ENCODE assay signal across 8 cellular contexts in the genomic region with DNA sequence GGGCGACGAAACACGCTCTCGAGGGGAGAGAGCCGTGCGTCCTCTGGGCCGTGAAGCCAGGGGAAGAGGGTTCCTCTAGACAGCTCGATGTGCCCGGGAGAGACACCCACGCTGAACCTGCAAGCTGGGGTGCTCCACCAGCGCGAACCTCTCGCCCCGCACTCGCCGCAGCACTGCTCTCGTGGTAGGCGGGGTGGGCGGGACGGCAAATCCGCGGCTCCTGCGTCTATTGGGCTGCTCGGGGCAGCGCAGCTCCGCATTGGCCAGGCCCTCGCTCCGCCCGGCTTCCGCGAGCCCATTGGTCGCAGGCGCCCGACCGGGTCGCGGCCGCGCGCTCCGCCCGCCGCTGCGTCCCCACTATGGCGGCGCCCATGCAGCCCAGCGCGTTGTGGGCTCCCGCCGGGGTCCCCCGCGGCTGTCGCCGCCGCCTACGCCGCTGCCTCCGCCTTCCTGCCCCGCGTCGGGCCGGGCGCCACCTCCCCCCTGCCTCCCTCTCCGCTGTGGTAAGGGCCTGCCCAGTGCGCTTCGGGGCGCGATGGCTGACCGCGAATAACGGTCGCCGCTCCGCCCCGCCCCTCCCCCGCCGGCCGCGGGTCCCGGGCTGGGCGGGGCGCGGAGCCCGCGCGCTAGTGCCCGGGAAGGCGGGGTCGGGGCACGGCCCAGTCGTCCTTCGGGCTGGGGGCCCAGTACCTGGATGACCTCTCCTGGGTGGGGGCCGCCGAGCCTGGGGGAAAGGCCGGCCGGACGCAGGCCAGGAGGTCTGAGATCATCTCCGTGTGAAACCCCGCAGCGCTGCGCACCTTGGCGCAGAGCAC. TPM values are rescaled to one million over a fixed set of nuclear protein-coding genes. Genes with fewer than 3 reads are reported as not detected.
DNase-seq lines count a peak whose midpoint lies in the region; ATAC-seq and TF ChIP-seq lines count a peak whose summit lies in the region.

Gene ST3GAL3 (plus strand): TSS at position 346 of the 815 bp plus-strand sequence. CDS start 28,727 bp downstream, outside the sequence.

- TF ChIP-seq CTCF in GM13977 (IDR thresholded peaks at IDR 0.05; ENCODE audit: extremely low read depth, insufficient read depth, missing control alignments) (no peak), left ventricle myocardium inferior (IDR thresholded peaks at IDR 0.05; ENCODE audit: borderline replicate concordance) (no peak), prostate gland (IDR thresholded peaks at IDR 0.05) (no peak)

- H3K27ac ChIP-seq in left ventricle myocardium inferior (replicated peaks), result peak within 1 kb of the TSS; percentile 90
- peak within 1 kb of the TSS; percentile 63 to 72 for H3K27ac ChIP-seq in prostate gland

- H3K27me3 ChIP-seq in left ventricle myocardium inferior (ENCODE audit: low read depth), result no peaks in the 10 kb centered on the region
- no peaks in the 10 kb centered on the region for H3K27me3 ChIP-seq in prostate gland (replicated peaks; ENCODE audit: insufficient read depth)

- peak; percentile 93 for ATAC-seq in HG02852 (IDR thresholded peaks at IDR 0.05; ENCODE audit: unreplicated experiment)

- in situ Hi-C loops in GM13977 (cut with MboI; ENCODE audit: low pct_unique_long_range_greater_than_20kb, low sequenced_read_pairs, unreplicated experiment), result no loop called here

- peak within 1 kb of the TSS; percentile 95 for H3K4me3 ChIP-seq in left ventricle myocardium inferior
- H3K4me3 ChIP-seq in prostate gland, result peak within 1 kb of the TSS; percentile 67 to 90

- peaks cover 38% of the 10 kb centered on the region for H3K36me3 ChIP-seq in left ventricle myocardium inferior
- H3K36me3 ChIP-seq in prostate gland, result peaks cover 0 to 6% of the 10 kb centered on the region in 2 donors

- peak; percentile 52 for TF ChIP-seq POLR2A in prostate gland (IDR thresholded peaks at IDR 0.05)

- H3K9me3 ChIP-seq in left ventricle myocardium inferior (replicated peaks), result no peaks in the 10 kb centered on the region
- H3K9me3 ChIP-seq in prostate gland, result no peaks in the 10 kb centered on the region

- WGBS in prostate gland, result 0% methylated on average over 63 of the region's 102 CpGs

- DNase-seq in GM13977 (ENCODE audit: low spot score) (peak; percentile 96), NCI-H1694 (lab: John Stamatoyannopoulos, UW) (peak; percentile 76), amniotic epithelial cell (ENCODE audit: low read depth) (peak; percentile 89), left ventricle myocardium inferior (peak; percentile 94), prostate gland (ENCODE audit: low spot score) (peak; percentile 89), ureter (ENCODE audit: low spot score) (peak; percentile 93)

- intact Hi-C loops in T-helper 1 cell treated with Interleukin-12 subunit alpha and Interleukin-12 subunit beta and Interleukin-4 antibody, amounts not matched to agents 30 ng/mL and 1 ng/mL, for 36 hours (cut with micrococcal nuclease), result loop anchor here (1.0 to 5.0 kb wide), 13 partner anchors 57 to 965 kb away; partner anchors contain the start of genes ARMH1, ATP6V0B, C1orf50 and CCDC24
- intact Hi-C loops in left ventricle myocardium inferior (cut with micrococcal nuclease), result no loop called here
- intact Hi-C loops in prostate gland (cut with DNase I), result loop anchor here (2.0 to 5.0 kb wide), 2 partner anchors 57 to 175 kb away; partner anchors contain the start of gene PTPRF

- peaks cover 27% of the 10 kb centered on the region for H3K4me1 ChIP-seq in left ventricle myocardium inferior
- peaks cover 2% of the 10 kb centered on the region for H3K4me1 ChIP-seq in prostate gland (replicated peaks)

RNA-seq across cellular contexts. Expression of gene ST3GAL3, which starts in this region (rescaled TPM):
- total RNA-seq in T-helper 1 cell treated with Interleukin-12 subunit alpha and Interleukin-12 subunit beta and Interleukin-4 antibody, amounts not matched to agents 30 ng/mL and 1 ng/mL, for 36 hours, result 18.5 and 22.4 TPM in 2 replicates
- total RNA-seq in left ventricle myocardium inferior, result 29.9 TPM
- 10 to 100 TPM; 13.8 to 35.0 TPM for total RNA-seq in prostate gland
- 39.5 TPM for total RNA-seq in ureter

Comparison
In these comparisons a context has a peak if more than half of its experiments do, and no peak if none do; other contexts are left out.
1. Peak in every context shown above with its lines: DNase-seq, ATAC-seq, H3K4me3 ChIP-seq and H3K27ac ChIP-seq.